Comparison of ENCODE assay signal across 18 cellular contexts in genomic region chr2:170500770-170501169, GRCh38.
DNase-seq lines count a peak whose midpoint lies in the region; ATAC-seq and TF ChIP-seq lines count a peak whose summit lies in the region.
"Had no signal": no experiment of that assay in that cellular context is flagged by ENCODE, and none has a peak within 500 bp of the region (broad histone marks: within the 10 kb centered on the region; RNA-seq: fewer than 3 reads in every experiment).

No MANE protein-coding gene starts in this region.

- POLR2A ChIA-PET in IMR-90 (lab: Charles Lee; ENCODE audit: unreplicated experiment): no interaction called here

- TF ChIP-seq POLR2A in IMR-90 (IDR thresholded peaks at IDR 0.05; ENCODE audit: low read depth, low read length): no peak
- no peak for TF ChIP-seq POLR2A in prostate gland (IDR thresholded peaks at IDR 0.05)

- no peak overlapping the region for H2BK5ac ChIP-seq in IMR-90 (ENCODE audit: low read depth, low read length, poor library complexity, severe bottlenecking)

- no peak overlapping the region for H3K18ac ChIP-seq in IMR-90 (ENCODE audit: low read depth, low read length)

- CTCF ChIA-PET in IMR-90 (lab: Yijun Ruan, JAX): no interaction called here

- H2BK15ac ChIP-seq in IMR-90 (ENCODE audit: low read depth, low read length): no peak overlapping the region

- no peaks in the 10 kb centered on the region; the same call in 1 of the 2 replicates for H3K27me3 ChIP-seq in IMR-90 (ENCODE audit: control insufficient read depth, insufficient read depth, low read length)
- H3K27me3 ChIP-seq in prostate gland (replicated peaks; ENCODE audit: insufficient read depth): no peaks in the 10 kb centered on the region
- H3K27me3 ChIP-seq: neural progenitor cell had no signal

- no peak for TF ChIP-seq CTCF in IMR-90 (conservative IDR thresholded peaks at IDR 0.05; ENCODE audit: low read depth, low read length)
- TF ChIP-seq CTCF in prostate gland (IDR thresholded peaks at IDR 0.05): no peak

- no peaks in the 10 kb centered on the region for H3K9me3 ChIP-seq in IMR-90 (ENCODE audit: control insufficient read depth, insufficient read depth, low read length)
- no peaks in the 10 kb centered on the region for H3K9me3 ChIP-seq in prostate gland

- H3K36me3 ChIP-seq in IMR-90 (ENCODE audit: control insufficient read depth, insufficient read depth, low read length): no peaks in the 10 kb centered on the region
- H3K36me3 ChIP-seq in prostate gland: no peaks in the 10 kb centered on the region
- H3K36me3 ChIP-seq: neural progenitor cell had no signal

- TF ChIP-seq RAD21 in IMR-90 (IDR thresholded peaks at IDR 0.05; ENCODE audit: low read length): no peak

- H3K79me1 ChIP-seq in IMR-90 (ENCODE audit: low read depth in 1 of 2, low read length in 2 of 2): no peaks in the 10 kb centered on the region

- no peak overlapping the region for H2AK5ac ChIP-seq in IMR-90 (ENCODE audit: low read depth, low read length)

- H3K4me1 ChIP-seq in IMR-90 (ENCODE audit: control insufficient read depth, insufficient read depth, low read length) (no peaks in the 10 kb centered on the region), prostate gland (replicated peaks) (peaks cover 8% of the 10 kb centered on the region)

- H2BK120ac ChIP-seq in IMR-90 (ENCODE audit: low read depth, low read length): no peak overlapping the region

- peak; percentile 76 for DNase-seq in Ammon's horn (ENCODE audit: low spot score)
- peak; percentile 1 for DNase-seq in IMR-90
- peak; percentile 83 for DNase-seq in globus pallidus (ENCODE audit: low spot score)
- no peak for DNase-seq in prostate gland (ENCODE audit: low spot score)
- no peak for DNase-seq in NCI-H1930 (lab: John Stamatoyannopoulos, UW)
- DNase-seq in cerebellar nuclear complex (lab: John Stamatoyannopoulos, UW): no peak
- DNase-seq in effector CD8-positive, alpha-beta T cell (lab: John Stamatoyannopoulos, UW): no peak
- DNase-seq: activated CD4-positive, alpha-beta T cell treated with anti-CD3 and anti-CD28 coated beads, Interleukin-2, amount 50 U/mL, for 4 hours; activated gamma-delta T cell treated with Interleukin-2 at 50 U/mL for 16 hours; CD8-positive, alpha-beta memory T cell; DND-41; kidney glomerular epithelial cell; NCI-H1105; NCI-H526; retina had no signal

- H3K4me3 ChIP-seq in IMR-90 (ENCODE audit: insufficient read depth, low read depth, low read length) (no peak overlapping the region), prostate gland (no peak overlapping the region)
- H3K4me3 ChIP-seq: neural progenitor cell had no signal

- no peak overlapping the region for H4K5ac ChIP-seq in IMR-90 (ENCODE audit: low read depth, low read length)

- no peak overlapping the region for H3K14ac ChIP-seq in IMR-90 (replicated peaks; ENCODE audit: low read depth, low read length)

- H4K20me1 ChIP-seq in IMR-90 (ENCODE audit: insufficient read depth, low read length): no peaks in the 10 kb centered on the region

- no peak overlapping the region for H3K4me2 ChIP-seq in IMR-90 (ENCODE audit: low read depth, low read length)
- H3K4me2 ChIP-seq: neural progenitor cell had no signal

- dilution Hi-C loops in IMR-90 (cut with HindIII; ENCODE audit: low sequenced_read_pairs, unreplicated experiment): no loop called here

- no TSS peak for BruUV-seq in IMR-90 (replicated peaks; lab: Mats Ljungman, UMichigan)

- H3K56ac ChIP-seq in IMR-90 (ENCODE audit: extremely low read depth, insufficient read depth, low read length): no peak overlapping the region

- H3K9me1 ChIP-seq in IMR-90 (ENCODE audit: insufficient read depth, low read length): no peaks in the 10 kb centered on the region

- no peak overlapping the region for H3K23ac ChIP-seq in IMR-90 (ENCODE audit: low read depth, low read length)

- H2AK9ac ChIP-seq in IMR-90 (replicated peaks; ENCODE audit: low read depth, low read length, poor library complexity): no peak overlapping the region

- H3K9ac ChIP-seq in IMR-90 (ENCODE audit: low read depth, low read length): no peak overlapping the region
- H3K9ac ChIP-seq: neural progenitor cell had no signal

- no peak overlapping the region for H2BK20ac ChIP-seq in IMR-90 (ENCODE audit: low read depth, low read length)

- H3K27ac ChIP-seq in IMR-90 (ENCODE audit: insufficient read depth, low read length) (no peak overlapping the region), prostate gland (peak overlapping the region; percentile 21 to 42)
- H3K27ac ChIP-seq: neural progenitor cell had no signal

- H4K91ac ChIP-seq in IMR-90 (ENCODE audit: insufficient read depth, low read depth, low read length): no peak overlapping the region

- no CpG with 5 or more reads among the region's 5 CpGs for WGBS in IMR-90 (ENCODE audit: extremely low coverage in 2 of 2, insufficient read length in 1 of 2), 2 experiments
- WGBS in prostate gland: 49% methylated on average over 5 of the region's 5 CpGs

- no peak overlapping the region for H2AFZ ChIP-seq in IMR-90 (replicated peaks; ENCODE audit: low read length, poor library complexity)
- H2AFZ ChIP-seq: neural progenitor cell had no signal

- no peak overlapping the region for H4K8ac ChIP-seq in IMR-90 (ENCODE audit: low read depth in 2 of 2, low read length in 2 of 2)

- no peak overlapping the region for H3K4ac ChIP-seq in IMR-90 (ENCODE audit: low read depth, low read length)

- ATAC-seq in IMR-90 (ENCODE audit: low read depth) (no peak), GM19023 (IDR thresholded peaks at IDR 0.05; ENCODE audit: unreplicated experiment) (no peak)
- ATAC-seq: stimulated activated memory B cell treated with anti-CD40 and anti-IgM and Interleukin-4, amounts not matched to agents 10 μg/mL and 1 μg/mL and 100 μg/mL, for 72 hours had no signal

- intact Hi-C loops in IMR-90 (cut with micrococcal nuclease): no loop called here
- intact Hi-C loops in prostate gland (cut with DNase I): no loop called here

- in situ Hi-C loops in IMR-90 (cut with MboI; ENCODE audit: low sequenced_read_pairs): no loop called here

TF ChIP-seq in IMR-90, 13 proteins besides CTCF, POLR2A, EP300 and RAD21:
- TF ChIP-seq RFX5 (IDR thresholded peaks at IDR 0.05; ENCODE audit: low read depth, low read length) (no peak), CEBPB (IDR thresholded peaks at IDR 0.05; ENCODE audit: low read depth, low read length) (no peak), ELK1 (IDR thresholded peaks at IDR 0.05; ENCODE audit: borderline replicate concordance, low read depth, low read length) (no peak), FOS (IDR thresholded peaks at IDR 0.05; ENCODE audit: low read depth, low read length) (no peak), RCOR1 (IDR thresholded peaks at IDR 0.05; ENCODE audit: insufficient replicate concordance, low read length) (no peak), USF2 (IDR thresholded peaks at IDR 0.05; ENCODE audit: low read depth, low read length) (no peak), BHLHE40 (IDR thresholded peaks at IDR 0.05; ENCODE audit: low read depth, low read length) (no peak), CHD1 (IDR thresholded peaks at IDR 0.05; ENCODE audit: low read depth, low read length) (no peak), MAFK (IDR thresholded peaks at IDR 0.05; ENCODE audit: low read depth, low read length) (no peak), MAZ (IDR thresholded peaks at IDR 0.05; ENCODE audit: borderline replicate concordance, low read depth, low read length) (no peak), NFE2L2 (IDR thresholded peaks at IDR 0.05; ENCODE audit: low read depth, low read length) (no peak), MXI1 (IDR thresholded peaks at IDR 0.05; ENCODE audit: borderline replicate concordance, low read depth, low read length) (no peak)

Comparison
In these comparisons a context has a peak if more than half of its experiments do, and no peak if none do; other contexts are left out.
1. DNase-seq: peak in Ammon's horn (single experiment), IMR-90 (single experiment) and globus pallidus (single experiment); none in prostate gland (single experiment), NCI-H1930 (0 of 2), cerebellar nuclear complex (0 of 2) and effector CD8-positive, alpha-beta T cell (single experiment).